8 cellular contexts compared by ENCODE assay signal in the genomic region with DNA sequence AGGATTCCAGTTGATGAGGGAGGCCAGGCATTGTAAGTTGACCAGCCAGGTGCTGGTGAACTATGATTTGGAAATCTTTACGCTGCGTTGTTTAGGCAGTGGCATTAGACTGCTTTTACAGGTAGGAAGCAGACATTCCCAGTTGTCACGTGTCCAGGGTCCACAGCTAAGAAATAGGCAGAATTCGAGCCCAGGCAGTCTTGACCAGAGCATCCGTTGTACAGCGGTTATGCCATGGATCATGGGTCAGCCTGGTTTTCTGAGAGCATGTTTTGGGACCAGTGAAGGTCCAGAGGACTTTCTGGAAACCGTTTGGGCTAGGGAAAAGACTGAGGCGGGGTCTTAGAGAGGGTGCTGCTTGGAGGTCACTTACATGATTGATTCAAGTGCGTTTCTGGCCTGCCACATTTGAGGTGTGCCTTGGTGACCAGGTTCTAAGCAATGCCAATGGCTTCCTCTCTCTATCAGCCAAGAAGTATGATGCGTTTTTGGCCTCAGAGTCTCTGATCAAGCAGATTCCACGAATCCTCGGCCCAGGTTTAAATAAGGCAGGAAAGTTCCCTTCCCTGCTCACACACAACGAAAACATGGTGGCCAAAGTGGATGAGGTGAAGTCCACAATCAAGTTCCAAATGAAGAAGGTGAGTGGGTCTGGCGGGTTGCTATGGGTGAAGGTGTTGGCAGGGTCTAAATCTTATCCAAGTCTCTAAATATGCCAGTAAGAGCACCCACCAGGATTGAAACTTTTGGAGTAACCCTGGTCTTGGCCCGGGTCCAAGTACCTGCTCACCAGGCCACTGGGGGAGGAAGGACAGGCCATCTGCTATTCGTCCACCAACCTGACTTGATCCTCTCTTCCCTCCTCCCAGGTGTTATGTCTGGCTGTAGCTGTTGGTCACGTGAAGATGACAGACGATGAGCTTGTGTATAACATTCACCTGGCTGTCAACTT. TPM values are rescaled to one million over a fixed set of nuclear protein-coding genes. Genes with fewer than 3 reads are reported as not detected.
A peak's percentile ranks its signal among the peaks of the same experiment; 100 is the strongest.
DNase-seq lines count a peak whose midpoint lies in the region; ATAC-seq and TF ChIP-seq lines count a peak whose summit lies in the region.

No MANE protein-coding gene starts in this region.

- H3K4me3 ChIP-seq in CD4-positive, CD25-positive, alpha-beta regulatory T cell (ENCODE audit: low read depth, low read length): peak overlapping the region; percentile 89
- peak overlapping the region; percentile 94 for H3K4me3 ChIP-seq in Jurkat, Clone E6-1 (ENCODE audit: low read length)
- peak overlapping the region; percentile 72 to 78 for H3K4me3 ChIP-seq in ascending aorta
- peak overlapping the region; percentile 70 to 88 (median 76) for H3K4me3 ChIP-seq in right lobe of liver
- H3K4me3 ChIP-seq in urinary bladder (ENCODE audit: low read depth, low read length): peak overlapping the region; percentile 71

- no peaks in the 10 kb centered on the region for H3K9me3 ChIP-seq in CD4-positive, CD25-positive, alpha-beta regulatory T cell (ENCODE audit: control insufficient read depth in 2 of 2, low read length in 2 of 2)
- no peaks in the 10 kb centered on the region for H3K9me3 ChIP-seq in ascending aorta
- H3K9me3 ChIP-seq in right lobe of liver: no peaks in the 10 kb centered on the region

- TF ChIP-seq POLR2A in right lobe of liver (IDR thresholded peaks at IDR 0.05): no peak

- H3K4me1 Mint-ChIP-seq in CD4-positive, CD25-positive, alpha-beta regulatory T cell: peaks cover 5 to 52% (median 30%) of the 10 kb centered on the region in 4 donors

- peak overlapping the region; percentile 94 to 99 (median 94) for H3K27ac Mint-ChIP-seq in CD4-positive, CD25-positive, alpha-beta regulatory T cell

- ATAC-seq in CD4-positive, CD25-positive, alpha-beta regulatory T cell (ENCODE audit: low read depth in 2 of 2): no peak
- ATAC-seq in right lobe of liver (no peak), HG03469 (IDR thresholded peaks at IDR 0.05; ENCODE audit: unreplicated experiment) (no peak), HG03108 (IDR thresholded peaks at IDR 0.05; ENCODE audit: unreplicated experiment) (no peak)

- peak overlapping the region; percentile 85 for H3K27ac ChIP-seq in CD4-positive, CD25-positive, alpha-beta regulatory T cell (ENCODE audit: insufficient read depth, low read length, poor library complexity, severe bottlenecking)
- peak overlapping the region; percentile 84 to 88 for H3K27ac ChIP-seq in ascending aorta
- H3K27ac ChIP-seq in right lobe of liver: peak overlapping the region in 1 of 3 donors; percentile 6
- H3K27ac ChIP-seq in urinary bladder (ENCODE audit: low read depth): no peak overlapping the region

- peak in 1 of 3 donors; percentile 18 for DNase-seq in CD4-positive, CD25-positive, alpha-beta regulatory T cell
- no peak for DNase-seq in Jurkat, Clone E6-1 (ENCODE audit: low read depth, low spot score)
- DNase-seq in ascending aorta (ENCODE audit: low spot score in 2 of 2): no peak
- DNase-seq in right lobe of liver: no peak
- DNase-seq in NCI-H748 treated with DMSO at 0.1 percent for 48 hours (lab: John Stamatoyannopoulos, UW): no peak

- H3K36me3 ChIP-seq in CD4-positive, CD25-positive, alpha-beta regulatory T cell (ENCODE audit: control insufficient read depth, insufficient read depth, low read length): peaks cover 33% of the 10 kb centered on the region
- H3K36me3 ChIP-seq in ascending aorta: peaks cover 38 to 47% of the 10 kb centered on the region in 2 donors
- peaks cover 0 to 23% (median 7%) of the 10 kb centered on the region in 4 donors for H3K36me3 ChIP-seq in right lobe of liver
- no peaks in the 10 kb centered on the region for H3K36me3 ChIP-seq in urinary bladder (ENCODE audit: insufficient read depth)

- H3K36me3 Mint-ChIP-seq in CD4-positive, CD25-positive, alpha-beta regulatory T cell: peaks cover 19% of the 10 kb centered on the region

- TF ChIP-seq CTCF in ascending aorta (IDR thresholded peaks at IDR 0.05) (no peak), right lobe of liver (IDR thresholded peaks at IDR 0.05) (no peak)

- H3K27me3 ChIP-seq in CD4-positive, CD25-positive, alpha-beta regulatory T cell (ENCODE audit: control insufficient read depth, insufficient read depth, low read length): no peaks in the 10 kb centered on the region
- no peaks in the 10 kb centered on the region for H3K27me3 ChIP-seq in ascending aorta
- H3K27me3 ChIP-seq in right lobe of liver: no peaks in the 10 kb centered on the region

- no peaks in the 10 kb centered on the region for H3K27me3 Mint-ChIP-seq in CD4-positive, CD25-positive, alpha-beta regulatory T cell

- H3K4me1 ChIP-seq in CD4-positive, CD25-positive, alpha-beta regulatory T cell (ENCODE audit: control insufficient read depth, insufficient read depth, low read length, poor library complexity, severe bottlenecking): peaks cover 32% of the 10 kb centered on the region
- peaks cover 5 to 19% of the 10 kb centered on the region in 2 donors for H3K4me1 ChIP-seq in ascending aorta
- H3K4me1 ChIP-seq in right lobe of liver: peaks cover 0 to 30% (median 4%) of the 10 kb centered on the region in 4 donors
- H3K4me1 ChIP-seq in urinary bladder (ENCODE audit: insufficient read depth): no peaks in the 10 kb centered on the region

- H3K9me3 Mint-ChIP-seq in CD4-positive, CD25-positive, alpha-beta regulatory T cell: no peaks in the 10 kb centered on the region

- H3K4me3 Mint-ChIP-seq in CD4-positive, CD25-positive, alpha-beta regulatory T cell: peak overlapping the region; percentile 97 to 98 (median 98)

- 51% methylated on average over 10 of the region's 18 CpGs for WGBS in right lobe of liver (ENCODE audit: insufficient coverage, low coverage, low lambda C conversion rate, missing lambda C conversion rate)
- 35% methylated on average over 18 of the region's 18 CpGs for WGBS in urinary bladder

- intact Hi-C loops in ascending aorta (cut with DNase I) (loop anchor here (2.0 kb wide), 1 partner anchor 19 kb away; no protein-coding TSS in a partner anchor), right lobe of liver (cut with DNase I) (no loop called here)

RNA-seq across cellular contexts. Expression of gene RPL10A, which starts 1.8 kb away (rescaled TPM):
- total RNA-seq in CD4-positive, CD25-positive, alpha-beta regulatory T cell: 1,327 TPM
- polyA plus RNA-seq in CD4-positive, CD25-positive, alpha-beta regulatory T cell: 1,000 to 10,000 TPM in 2 of 4 donors, 100 to 1,000 TPM in 2; 848 to 1,343 (median 1,026) TPM
- polyA plus RNA-seq in Jurkat, Clone E6-1 (2012; ENCODE audit: insufficient read depth, insufficient read length): 2,481 TPM
- total RNA-seq in ascending aorta (643 TPM), right lobe of liver (100 to 1,000 TPM; 366 to 446 (median 412) TPM), urinary bladder (2,015 TPM)
- 2,572 TPM for polyA plus RNA-seq in urinary bladder

RNA-seq across cellular contexts. Expression of gene FANCE, which starts 17.8 kb away (rescaled TPM):
- 5.5 TPM for total RNA-seq in CD4-positive, CD25-positive, alpha-beta regulatory T cell
- 1 to 10 TPM; 4.8 to 6.6 (median 5.2) TPM for polyA plus RNA-seq in CD4-positive, CD25-positive, alpha-beta regulatory T cell
- 8.1 TPM for polyA plus RNA-seq in Jurkat, Clone E6-1 (2012; ENCODE audit: insufficient read depth, insufficient read length)
- total RNA-seq in ascending aorta (0.32 TPM), right lobe of liver (1 to 10 TPM in 3 of 6 experiments, under 1 TPM in 3; 0.44 to 1.7 (median 0.95) TPM), urinary bladder (7.0 TPM)
- polyA plus RNA-seq in urinary bladder: 5.0 TPM

RNA-seq across cellular contexts. Expression of gene TEAD3, which starts 26.9 kb away (rescaled TPM):
- not detected for total RNA-seq in CD4-positive, CD25-positive, alpha-beta regulatory T cell
- under 1 TPM in 3 of 4 donors, not detected in 1; 0.18 to 0.24 (median 0.20) TPM for polyA plus RNA-seq in CD4-positive, CD25-positive, alpha-beta regulatory T cell
- 3.6 TPM for polyA plus RNA-seq in Jurkat, Clone E6-1 (2012; ENCODE audit: insufficient read depth, insufficient read length)
- total RNA-seq in ascending aorta: 19.8 TPM
- total RNA-seq in right lobe of liver: 1 to 10 TPM; 5.2 to 8.5 (median 6.9) TPM
- 14.0 TPM for total RNA-seq in urinary bladder
- 126 TPM for polyA plus RNA-seq in urinary bladder

RNA-seq across cellular contexts. Expression of gene TULP1, which starts 42.7 kb away (rescaled TPM):
- not detected for total RNA-seq in CD4-positive, CD25-positive, alpha-beta regulatory T cell
- not detected for polyA plus RNA-seq in CD4-positive, CD25-positive, alpha-beta regulatory T cell
- polyA plus RNA-seq in Jurkat, Clone E6-1 (2012; ENCODE audit: insufficient read depth, insufficient read length): not detected
- total RNA-seq in ascending aorta (not detected), right lobe of liver (not detected), urinary bladder (1.3 TPM)
- 0.34 TPM for polyA plus RNA-seq in urinary bladder
